1 cellular context compared by ENCODE assay signal in genomic region chr1:37476460-37477197, GRCh38.
TF ChIP-seq lines count a peak whose summit lies in the region.

No MANE protein-coding gene starts in this region.

TF ChIP-seq in GM23338, 12 proteins besides CTCF, POLR2A, EP300 and RAD21 (continued from another document):
- TF ChIP-seq, protein P1, sequence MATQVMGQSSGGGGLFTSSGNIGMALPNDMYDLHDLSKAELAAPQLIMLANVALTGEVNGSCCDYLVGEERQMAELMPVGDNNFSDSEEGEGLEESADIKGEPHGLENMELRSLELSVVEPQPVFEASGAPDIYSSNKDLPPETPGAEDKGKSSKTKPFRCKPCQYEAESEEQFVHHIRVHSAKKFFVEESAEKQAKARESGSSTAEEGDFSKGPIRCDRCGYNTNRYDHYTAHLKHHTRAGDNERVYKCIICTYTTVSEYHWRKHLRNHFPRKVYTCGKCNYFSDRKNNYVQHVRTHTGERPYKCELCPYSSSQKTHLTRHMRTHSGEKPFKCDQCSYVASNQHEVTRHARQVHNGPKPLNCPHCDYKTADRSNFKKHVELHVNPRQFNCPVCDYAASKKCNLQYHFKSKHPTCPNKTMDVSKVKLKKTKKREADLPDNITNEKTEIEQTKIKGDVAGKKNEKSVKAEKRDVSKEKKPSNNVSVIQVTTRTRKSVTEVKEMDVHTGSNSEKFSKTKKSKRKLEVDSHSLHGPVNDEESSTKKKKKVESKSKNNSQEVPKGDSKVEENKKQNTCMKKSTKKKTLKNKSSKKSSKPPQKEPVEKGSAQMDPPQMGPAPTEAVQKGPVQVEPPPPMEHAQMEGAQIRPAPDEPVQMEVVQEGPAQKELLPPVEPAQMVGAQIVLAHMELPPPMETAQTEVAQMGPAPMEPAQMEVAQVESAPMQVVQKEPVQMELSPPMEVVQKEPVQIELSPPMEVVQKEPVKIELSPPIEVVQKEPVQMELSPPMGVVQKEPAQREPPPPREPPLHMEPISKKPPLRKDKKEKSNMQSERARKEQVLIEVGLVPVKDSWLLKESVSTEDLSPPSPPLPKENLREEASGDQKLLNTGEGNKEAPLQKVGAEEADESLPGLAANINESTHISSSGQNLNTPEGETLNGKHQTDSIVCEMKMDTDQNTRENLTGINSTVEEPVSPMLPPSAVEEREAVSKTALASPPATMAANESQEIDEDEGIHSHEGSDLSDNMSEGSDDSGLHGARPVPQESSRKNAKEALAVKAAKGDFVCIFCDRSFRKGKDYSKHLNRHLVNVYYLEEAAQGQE (IDR thresholded peaks at IDR 0.05; ENCODE audit: unreplicated experiment) = no peak
- no peak for TF ChIP-seq EZH2phosphoT487 (IDR thresholded peaks at IDR 0.05; ENCODE audit: unreplicated experiment)
- TF ChIP-seq, protein P2, sequence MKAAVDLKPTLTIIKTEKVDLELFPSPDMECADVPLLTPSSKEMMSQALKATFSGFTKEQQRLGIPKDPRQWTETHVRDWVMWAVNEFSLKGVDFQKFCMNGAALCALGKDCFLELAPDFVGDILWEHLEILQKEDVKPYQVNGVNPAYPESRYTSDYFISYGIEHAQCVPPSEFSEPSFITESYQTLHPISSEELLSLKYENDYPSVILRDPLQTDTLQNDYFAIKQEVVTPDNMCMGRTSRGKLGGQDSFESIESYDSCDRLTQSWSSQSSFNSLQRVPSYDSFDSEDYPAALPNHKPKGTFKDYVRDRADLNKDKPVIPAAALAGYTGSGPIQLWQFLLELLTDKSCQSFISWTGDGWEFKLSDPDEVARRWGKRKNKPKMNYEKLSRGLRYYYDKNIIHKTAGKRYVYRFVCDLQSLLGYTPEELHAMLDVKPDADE (IDR thresholded peaks at IDR 0.05) = no peak
- TF ChIP-seq EZH2 (IDR thresholded peaks at IDR 0.05; ENCODE audit: low read depth, unreplicated experiment) = no peak
TF ChIP-seq in GM23338: peak in this region for 0.
